Comparison of ENCODE assay signal across 15 cellular contexts in genomic region chr20:22905667-22906066, GRCh38.
DNase-seq lines count a peak whose midpoint lies in the region; ATAC-seq and TF ChIP-seq lines count a peak whose summit lies in the region.
"Had no signal": no experiment of that assay in that cellular context is flagged by ENCODE, and none has a peak within 500 bp of the region (broad histone marks: within the 10 kb centered on the region; RNA-seq: fewer than 3 reads in every experiment).

No MANE protein-coding gene starts in this region.

- no peak overlapping the region for H3K4me3 ChIP-seq in AG09309 (ENCODE audit: control insufficient read depth, low read depth, low read length)
- no peak overlapping the region for H3K4me3 ChIP-seq in colonic mucosa

- no peaks in the 10 kb centered on the region for H3K36me3 ChIP-seq in colonic mucosa
- H3K36me3 ChIP-seq: neutrophil had no signal

- H3K27me3 ChIP-seq in colonic mucosa = no peaks in the 10 kb centered on the region
- H3K27me3 ChIP-seq: neutrophil had no signal

- intact Hi-C loops in colonic mucosa (cut with DNase I) = no loop called here

- no peak overlapping the region for H3K9ac ChIP-seq in colonic mucosa (ENCODE audit: low read depth in 2 of 2, low read length in 2 of 2)

- TF ChIP-seq CTCF in AG09309 (IDR thresholded peaks at IDR 0.05; ENCODE audit: control insufficient read depth, insufficient read depth, low read depth, low read length, missing control alignments) (no peak), colonic mucosa (IDR thresholded peaks at IDR 0.05) (no peak)

- ATAC-seq in GM18868 (IDR thresholded peaks at IDR 0.05; ENCODE audit: unreplicated experiment) (peak; percentile 56), GM18858 (IDR thresholded peaks at IDR 0.05; ENCODE audit: unreplicated experiment) (no peak)
- ATAC-seq: activated naive CD8-positive, alpha-beta T cell treated with anti-CD3 and anti-CD28 coated beads, Interleukin-2, amount 50 U/mL, for 24 hours had no signal

- H3K9me3 ChIP-seq in colonic mucosa = no peaks in the 10 kb centered on the region
- H3K9me3 ChIP-seq: neutrophil had no signal

- H3K27ac ChIP-seq in colonic mucosa = no peak overlapping the region
- H3K27ac ChIP-seq: neutrophil had no signal

- no peaks in the 10 kb centered on the region for H3K4me1 ChIP-seq in colonic mucosa

- DNase-seq in AG09309 (ENCODE audit: low read depth) = peak; percentile 67
- DNase-seq in NCI-H226 = peak; percentile 19
- DNase-seq in inferior parietal cortex (ENCODE audit: extremely low spot score) = peak; percentile 33
- no peak for DNase-seq in OCI-M2 (lab: John Stamatoyannopoulos, UW; ENCODE audit: unreplicated experiment)
- DNase-seq in HT-29 (ENCODE audit: low spot score) = no peak
- DNase-seq in colonic mucosa = no peak
- DNase-seq: activated naive CD8-positive, alpha-beta T cell treated with anti-CD3 and anti-CD28 coated beads, Interleukin-2, amount 50 U/mL, for 24 hours; AML-193; endodermal cell; MM.1S; NCI-H774; trophoblast cell had no signal

Comparison
In these comparisons a context has a peak if more than half of its experiments do, and no peak if none do; other contexts are left out.
1. DNase-seq: peak in AG09309 (single experiment), NCI-H226 (single experiment) and inferior parietal cortex (single experiment); none in OCI-M2 (single experiment), HT-29 (single experiment) and colonic mucosa (single experiment).